21 cellular contexts compared by ENCODE assay signal in the genomic region with DNA sequence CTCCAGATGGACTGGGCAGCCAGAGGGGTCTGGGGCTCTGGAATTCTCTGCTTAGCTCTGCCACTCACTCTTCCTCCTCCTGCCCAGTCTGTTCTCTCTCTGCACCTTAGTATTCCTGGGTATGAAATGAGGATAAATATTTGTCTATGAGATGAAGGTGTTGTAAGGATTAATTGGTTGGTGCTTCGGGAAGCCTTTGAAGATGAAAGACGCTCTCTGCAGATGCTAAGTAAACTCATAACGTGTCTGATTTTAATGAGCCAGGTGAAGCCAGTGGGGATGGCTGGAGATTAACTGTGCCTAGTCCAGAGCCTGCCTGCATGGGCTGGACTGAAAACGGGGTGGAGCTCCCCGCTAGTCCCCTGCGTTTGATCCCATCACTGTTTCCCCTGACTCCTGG. TPM values are rescaled to one million over a fixed set of nuclear protein-coding genes. Genes with fewer than 3 reads are reported as not detected.
"Had no signal": no experiment of that assay in that cellular context is flagged by ENCODE, and none has a peak within 500 bp of the region (broad histone marks: within the 10 kb centered on the region; RNA-seq: fewer than 3 reads in every experiment).

No MANE protein-coding gene starts in this region.

- H3K4me1 ChIP-seq: sigmoid colon had no signal

- DNase-seq: dermis blood vessel endothelial cell; erythroblast; foreskin keratinocyte; head of caudate nucleus; kidney; left cardiac atrium; left ventricle myocardium superior; mesendoderm; naive thymus-derived CD4-positive, alpha-beta T cell; posterior cingulate gyrus; sigmoid colon; stimulated activated CD4-positive, alpha-beta T cell treated with anti-CD3 and anti-CD28 coated beads, Interleukin-12 subunit alpha, Interleukin-12 subunit beta, amount 100 ng/mL, for 4 hours; stimulated activated naive CD4-positive, alpha-beta T cell treated with Interleukin-2 at 50 U/mL for 16 hours; trophoblast cell had no signal

- H3K36me3 ChIP-seq: sigmoid colon had no signal

- H3K27ac ChIP-seq: foreskin keratinocyte, sigmoid colon had no signal

- H3K27me3 ChIP-seq: foreskin keratinocyte, hepatocyte, sigmoid colon had no signal

- FAIRE-seq: colon, endothelial cell of umbilical vein, kidney had no signal

- H3K9me3 ChIP-seq: sigmoid colon had no signal

- ATAC-seq: foreskin keratinocyte; left cardiac atrium; left ventricle myocardium superior; naive thymus-derived CD4-positive, alpha-beta T cell had no signal

- H3K4me3 ChIP-seq: hepatocyte, sigmoid colon, skin epidermis had no signal

RNA-seq across cellular contexts. Expression of gene TCP11, which starts 23.1 kb away (rescaled TPM):
- total RNA-seq: endothelial cell of umbilical vein; foreskin keratinocyte; hepatocyte; left cardiac atrium; left ventricle myocardium superior; lung microvascular endothelial cell; mononuclear cell; naive thymus-derived CD4-positive, alpha-beta T cell; neural crest cell had no signal

RNA-seq across cellular contexts. Expression of gene SCUBE3, which starts 49.5 kb away (rescaled TPM):
- total RNA-seq: foreskin keratinocyte; mononuclear cell; naive thymus-derived CD4-positive, alpha-beta T cell had no signal
